ENCODE assay signal across 9 cellular contexts in the genomic region with DNA sequence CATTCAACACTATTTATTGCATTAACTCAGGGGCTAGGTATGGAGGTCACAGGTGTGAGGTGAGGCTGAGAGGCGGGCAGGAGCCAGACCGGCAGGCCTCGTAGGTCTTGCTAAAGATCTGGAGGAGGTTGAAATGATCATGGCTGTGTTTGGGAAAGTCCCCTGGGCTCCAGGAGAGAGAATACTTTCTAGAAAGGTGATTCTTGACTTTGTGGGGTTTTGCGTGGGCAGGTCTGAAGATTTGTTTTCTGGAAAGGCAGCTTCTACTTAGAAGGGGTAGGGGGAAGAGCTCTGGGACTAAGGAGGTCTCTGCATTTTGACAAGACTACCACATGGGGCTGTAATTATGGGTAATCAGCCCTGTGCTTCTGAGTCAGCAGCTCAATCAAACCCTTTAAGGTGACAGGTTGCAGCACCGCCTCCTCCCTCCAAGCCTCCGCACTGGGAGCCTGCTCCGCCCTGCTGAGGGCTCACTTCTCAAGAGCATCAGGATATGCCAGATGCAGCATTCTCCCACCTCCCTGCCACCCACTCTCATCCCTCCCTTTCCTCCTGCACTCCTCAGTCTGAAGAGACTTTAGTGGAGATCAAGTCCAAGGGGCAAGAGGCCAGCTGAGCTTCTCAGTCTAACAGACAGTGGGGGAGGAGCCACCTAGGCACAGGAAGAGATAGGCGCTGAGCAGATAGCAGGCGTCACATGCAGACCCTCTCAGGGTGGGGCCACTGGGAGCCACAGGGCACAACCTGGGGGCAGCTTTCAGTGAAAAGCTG. TPM values are rescaled to one million over a fixed set of nuclear protein-coding genes. Genes with fewer than 3 reads are reported as not detected.
DNase-seq lines count a peak whose midpoint lies in the region; ATAC-seq and TF ChIP-seq lines count a peak whose summit lies in the region.
"Had no signal": no experiment of that assay in that cellular context is flagged by ENCODE, and none has a peak within 500 bp of the region (broad histone marks: within the 10 kb centered on the region; RNA-seq: fewer than 3 reads in every experiment).

No MANE protein-coding gene starts in this region.

- H3K4me3 ChIP-seq in sigmoid colon: no peak overlapping the region

- TF ChIP-seq CTCF in GM20000 (IDR thresholded peaks at IDR 0.05; ENCODE audit: extremely low read depth, missing control alignments) (no peak), foreskin keratinocyte (conservative IDR thresholded peaks at IDR 0.05) (no peak), sigmoid colon (IDR thresholded peaks at IDR 0.05) (no peak)

- H3K27ac ChIP-seq in foreskin keratinocyte (no peak overlapping the region), sigmoid colon (no peak overlapping the region)

- peaks cover 10% of the 10 kb centered on the region for H3K27me3 ChIP-seq in foreskin keratinocyte
- H3K27me3 ChIP-seq in sigmoid colon: no peaks in the 10 kb centered on the region

- TF ChIP-seq POLR2A in sigmoid colon (IDR thresholded peaks at IDR 0.05): no peak

- no peaks in the 10 kb centered on the region for H3K9me3 ChIP-seq in sigmoid colon

- ATAC-seq in foreskin keratinocyte (peak; percentile 56), HG02870 (IDR thresholded peaks at IDR 0.05; ENCODE audit: unreplicated experiment) (no peak), GM19452 (IDR thresholded peaks at IDR 0.05; ENCODE audit: unreplicated experiment) (no peak)

- peak; percentile 39 for DNase-seq in GM20000 (ENCODE audit: low spot score)
- peak; percentile 94 for DNase-seq in NCI-H2227 (lab: John Stamatoyannopoulos, UW; ENCODE audit: unreplicated experiment)
- no peak for DNase-seq in foreskin keratinocyte
- DNase-seq in sigmoid colon: peak; percentile 46
- DNase-seq in GDM1 (lab: John Stamatoyannopoulos, UW): no peak
- no peak for DNase-seq in C1 segment of cervical spinal cord (lab: John Stamatoyannopoulos, UW)

- intact Hi-C loops in sigmoid colon (cut with DNase I): no loop called here

- H3K4me1 ChIP-seq in foreskin keratinocyte (peaks cover 5% of the 10 kb centered on the region), sigmoid colon (peaks cover 0 to 6% (median 0%) of the 10 kb centered on the region in 4 donors)

- no peaks in the 10 kb centered on the region for H3K36me3 ChIP-seq in sigmoid colon

- 38 to 71% methylated on average over 9 of the region's 9 CpGs for WGBS in sigmoid colon, 2 donors

- no peak for TF ChIP-seq EP300 in sigmoid colon (IDR thresholded peaks at IDR 0.05)

RNA-seq across cellular contexts. Expression of a gene that starts 30.5 kb away (rescaled TPM):
- total RNA-seq in foreskin keratinocyte (19.7 and 22.1 TPM in 2 replicates), sigmoid colon (10 to 100 TPM in 2 of 4 donors, 1 to 10 TPM in 2; 7.9 to 11.8 (median 9.3) TPM)
- polyA plus RNA-seq in foreskin keratinocyte (6.0 and 6.2 TPM in 2 replicates), sigmoid colon (1 to 10 TPM; 4.2 to 5.1 (median 4.3) TPM)

RNA-seq across cellular contexts. Expression of a gene that starts 56.5 kb away (rescaled TPM):
- total RNA-seq in foreskin keratinocyte (not detected in 2 replicates), sigmoid colon (under 1 TPM in 3 of 4 donors, not detected in 1; 0.16 to 0.36 (median 0.28) TPM)
- polyA plus RNA-seq in foreskin keratinocyte (not detected in 2 replicates), sigmoid colon (under 1 TPM in 1 of 3 donors, not detected in 2; 0.13 TPM)
- total RNA-seq: LHCN-M2 had no signal

Comparison
In these comparisons a context has a peak if more than half of its experiments do, and no peak if none do; other contexts are left out.
1. DNase-seq: peak in GM20000 (single experiment), NCI-H2227 (single experiment) and sigmoid colon (single experiment); none in foreskin keratinocyte (0 of 2), GDM1 (single experiment) and C1 segment of cervical spinal cord (0 of 14).